10 cellular contexts compared by ENCODE assay signal in genomic region chr3:176919836-176920760, GRCh38.
DNase-seq lines count a peak whose midpoint lies in the region; ATAC-seq and TF ChIP-seq lines count a peak whose summit lies in the region.
"Had no signal": no experiment of that assay in that cellular context is flagged by ENCODE, and none has a peak within 500 bp of the region (broad histone marks: within the 10 kb centered on the region; RNA-seq: fewer than 3 reads in every experiment).

No MANE protein-coding gene starts in this region.

- in situ Hi-C loops in KBM-7 (cut with MboI; ENCODE audit: low pct_unique_long_range_greater_than_20kb, low sequenced_read_pairs): no loop called here

- H3K4me3 Mint-ChIP-seq in type B pancreatic cell: no peak overlapping the region
- H3K4me3 Mint-ChIP-seq in activated CD8-positive, alpha-beta memory T cell treated with anti-CD3 and anti-CD28 coated beads, Interleukin-2, amount 10 ng/mL, durations not matched to agents 7 days and 5 days: no peak overlapping the region

- ATAC-seq in HG02571 (IDR thresholded peaks at IDR 0.05; ENCODE audit: unreplicated experiment): no peak
- ATAC-seq in activated CD8-positive, alpha-beta memory T cell treated with anti-CD3 and anti-CD28 coated beads, Interleukin-2, amount 10 ng/mL, durations not matched to agents 7 days and 5 days: no peak

- peak; percentile 54 for DNase-seq in NCI-H1436 (lab: John Stamatoyannopoulos, UW)
- no peak for DNase-seq in NCI-H1436 treated with DMSO at 0.1 percent for 48 hours (lab: John Stamatoyannopoulos, UW)
- peak; percentile 47 for DNase-seq in RKO (ENCODE audit: low spot score)
- DNase-seq in foreskin fibroblast: peak; percentile 31 to 57
- no peak for DNase-seq in type B pancreatic cell (ENCODE audit: extremely low spot score, unreplicated experiment)
- DNase-seq in activated CD8-positive, alpha-beta memory T cell treated with anti-CD3 and anti-CD28 coated beads, Interleukin-2, amount 10 ng/mL, durations not matched to agents 7 days and 5 days: no peak
- DNase-seq in KBM-7: no peak
- DNase-seq: activated naive CD4-positive, alpha-beta T cell treated with Interleukin-2 at 50 U/mL for 16 hours; NCI-H446 treated with DMSO at 0.1 percent for 48 hours had no signal

- H3K4me3 ChIP-seq in foreskin fibroblast (ENCODE audit: low read depth in 1 of 2, low read length in 2 of 2): no peak overlapping the region

- H3K27ac Mint-ChIP-seq in type B pancreatic cell: peak overlapping the region; percentile 77
- H3K27ac Mint-ChIP-seq in activated CD8-positive, alpha-beta memory T cell treated with anti-CD3 and anti-CD28 coated beads, Interleukin-2, amount 10 ng/mL, durations not matched to agents 7 days and 5 days: no peak overlapping the region

- peaks cover 47% of the 10 kb centered on the region for H3K4me1 Mint-ChIP-seq in type B pancreatic cell (ENCODE audit: unreplicated experiment)
- peaks cover under 1% of the 10 kb centered on the region for H3K4me1 Mint-ChIP-seq in activated CD8-positive, alpha-beta memory T cell treated with anti-CD3 and anti-CD28 coated beads, Interleukin-2, amount 10 ng/mL, durations not matched to agents 7 days and 5 days

- CTCF ChIA-PET in activated CD8-positive, alpha-beta memory T cell treated with anti-CD3 and anti-CD28 coated beads, Interleukin-2, amount 10 ng/mL, durations not matched to agents 7 days and 5 days (lab: Charles Lee): no interaction called here

- H3K36me3 Mint-ChIP-seq in type B pancreatic cell: no peaks in the 10 kb centered on the region
- no peaks in the 10 kb centered on the region for H3K36me3 Mint-ChIP-seq in activated CD8-positive, alpha-beta memory T cell treated with anti-CD3 and anti-CD28 coated beads, Interleukin-2, amount 10 ng/mL, durations not matched to agents 7 days and 5 days

- H3K27me3 Mint-ChIP-seq in type B pancreatic cell: no peaks in the 10 kb centered on the region
- H3K27me3 Mint-ChIP-seq in activated CD8-positive, alpha-beta memory T cell treated with anti-CD3 and anti-CD28 coated beads, Interleukin-2, amount 10 ng/mL, durations not matched to agents 7 days and 5 days: peaks cover 3% of the 10 kb centered on the region

- TF ChIP-seq CTCF in foreskin fibroblast (IDR thresholded peaks at IDR 0.05; ENCODE audit: low read depth, low read length): no peak
- no peak for TF ChIP-seq CTCF in type B pancreatic cell (conservative IDR thresholded peaks at IDR 0.05)

- H3K9me3 Mint-ChIP-seq in type B pancreatic cell: no peaks in the 10 kb centered on the region
- no peaks in the 10 kb centered on the region for H3K9me3 Mint-ChIP-seq in activated CD8-positive, alpha-beta memory T cell treated with anti-CD3 and anti-CD28 coated beads, Interleukin-2, amount 10 ng/mL, durations not matched to agents 7 days and 5 days (ENCODE audit: low read depth)

Comparison
In these comparisons a context has a peak if more than half of its experiments do, and no peak if none do; other contexts are left out.
1. DNase-seq: peak in NCI-H1436 (single experiment), RKO (single experiment) and foreskin fibroblast (2 of 2); none in NCI-H1436 treated with DMSO at 0.1 percent for 48 hours (single experiment), type B pancreatic cell (single experiment), activated CD8-positive, alpha-beta memory T cell treated with anti-CD3 and anti-CD28 coated beads, Interleukin-2, amount 10 ng/mL, durations not matched to agents 7 days and 5 days (single experiment) and KBM-7 (single experiment).